ENCODE assay signal across 25 cellular contexts in genomic region chr16:2498531-2499253, GRCh38. TPM values are rescaled to one million over a fixed set of nuclear protein-coding genes. Genes with fewer than 3 reads are reported as not detected.
DNase-seq lines count a peak whose midpoint lies in the region; ATAC-seq, FAIRE-seq and TF ChIP-seq lines count a peak whose summit lies in the region.
"Had no signal": no experiment of that assay in that cellular context is flagged by ENCODE, and none has a peak within 500 bp of the region (broad histone marks: within the 10 kb centered on the region; RNA-seq: fewer than 3 reads in every experiment).

No MANE protein-coding gene starts in this region.

- WGBS in right lobe of liver (ENCODE audit: insufficient coverage, low coverage, low lambda C conversion rate, missing lambda C conversion rate), result 28% methylated on average over 5 of the region's 15 CpGs
- 94% methylated on average over 7 of the region's 15 CpGs for WGBS in HepG2 (ENCODE audit: low lambda C conversion rate)
- WGBS in esophagus squamous epithelium, 2 donors, result 93% methylated on average over 3 of the region's 15 CpGs; no CpG with 5 or more reads in 1 of the 2 donors
- WGBS in lung, 2 donors, result 76 to 85% methylated on average over 15 of the region's 15 CpGs
- 77% methylated on average over 15 of the region's 15 CpGs; no CpG with 5 or more reads in 1 of the 2 donors for WGBS in testis, 2 donors

- H3K79me2 ChIP-seq in HepG2 (ENCODE audit: insufficient read depth, low read length), result no peaks in the 10 kb centered on the region

- intact Hi-C loops in right lobe of liver (cut with DNase I), result loop anchor here (5.0 to 10.0 kb wide), 2 partner anchors 64 to 156 kb away; partner anchors contain the start of gene ABCA3 (in 1 of the 2)
- intact Hi-C loops in HepG2 (cut with micrococcal nuclease; ENCODE audit: unreplicated experiment), result no loop called here
- intact Hi-C loops in esophagus squamous epithelium (cut with DNase I), result loop anchor here (5.0 to 10.0 kb wide), 2 partner anchors 74 to 156 kb away; partner anchors contain the start of genes ABCA3 and CCNF
- intact Hi-C loops in testis (cut with DNase I; ENCODE audit: low total_unique reads), result no loop called here

- no peak for TF ChIP-seq RAD21 in HepG2 (CRISPR knock-in tag; IDR thresholded peaks at IDR 0.05)

- TF ChIP-seq EP300 in HepG2 (IDR thresholded peaks at IDR 0.05; ENCODE audit: low read depth in 2 of 2, low read length in 2 of 2) (no peak), HepG2 (CRISPR knock-in tag; IDR thresholded peaks at IDR 0.05; ENCODE audit: borderline replicate concordance) (no peak)

- peak overlapping the region in 1 of 3 donors; percentile 36 for H3K27ac ChIP-seq in right lobe of liver
- H3K27ac ChIP-seq in HepG2 (ENCODE audit: extremely low read length, insufficient read depth, low read length), result no peak overlapping the region
- peak overlapping the region; percentile 50 to 74 (median 72) for H3K27ac ChIP-seq in esophagus squamous epithelium
- peak overlapping the region in 1 of 2 donors; percentile 21 for H3K27ac ChIP-seq in lung (ENCODE audit: low read depth in 1 of 2, low read length in 1 of 2)
- H3K27ac ChIP-seq in testis, result no peak overlapping the region
- H3K27ac ChIP-seq: vagina, VCaP had no signal

- ATAC-seq in right lobe of liver (peak in 3 of 4 donors; percentile 20 to 39 (median 24)), HepG2 (no peak), lung (ENCODE audit: insufficient read depth, low FRiP score) (no peak), HG03520 (IDR thresholded peaks at IDR 0.05; ENCODE audit: unreplicated experiment) (no peak)
- ATAC-seq: gastroesophageal sphincter, mucosa of descending colon had no signal

- no peak overlapping the region for H3K4me2 ChIP-seq in HepG2 (ENCODE audit: low read depth, low read length)

- H2AFZ ChIP-seq in HepG2 (ENCODE audit: low read length), result no peak overlapping the region

- CTCF ChIA-PET in HepG2 (lab: Yijun Ruan, JAX; ENCODE audit: low intra/inter-chr PET ratio, low total read pairs), result no interaction called here

- BruUV-seq in HepG2 (replicated peaks; lab: Mats Ljungman, UMichigan), result no TSS peak

- no peaks in the 10 kb centered on the region for H3K36me3 ChIP-seq in right lobe of liver
- H3K36me3 ChIP-seq in HepG2 (replicated peaks in 1 of 2; ENCODE audit: control insufficient read depth in 1 of 2, insufficient read depth in 2 of 2, low read length in 2 of 2), result peaks cover 14 to 29% of the 10 kb centered on the region in 2 experiments; a peak in 4 of 5 replicates
- H3K36me3 ChIP-seq in esophagus squamous epithelium, result peaks cover 0 to 12% (median 0%) of the 10 kb centered on the region in 3 donors
- H3K36me3 ChIP-seq in lung (ENCODE audit: control insufficient read depth in 2 of 2, insufficient read depth in 2 of 2, low read length in 2 of 2), result peaks cover 0 to 20% of the 10 kb centered on the region in 2 donors
- H3K36me3 ChIP-seq in testis (ENCODE audit: low read depth, missing control alignments), result no peaks in the 10 kb centered on the region

- POLR2A ChIA-PET in HepG2 (lab: Yijun Ruan, JAX), result no interaction called here

- no peak overlapping the region for H3K4me3 ChIP-seq in right lobe of liver
- no peak overlapping the region for H3K4me3 ChIP-seq in HepG2 (replicated peaks in 1 of 3; ENCODE audit: insufficient read depth in 1 of 3, low read depth in 2 of 3, low read length in 3 of 3)
- H3K4me3 ChIP-seq in esophagus squamous epithelium, result no peak overlapping the region
- no peak overlapping the region for H3K4me3 ChIP-seq in lung
- H3K4me3 ChIP-seq in testis, result no peak overlapping the region
- H3K4me3 ChIP-seq: adrenal gland, gastroesophageal sphincter, mucosa of descending colon, vagina had no signal

- TF ChIP-seq POLR2A in right lobe of liver (IDR thresholded peaks at IDR 0.05), result no peak
- no peak for TF ChIP-seq POLR2A in HepG2 (IDR thresholded peaks at IDR 0.05; ENCODE audit: insufficient read depth in 1 of 2, low read depth in 2 of 2, low read length in 2 of 2)
- no peak for TF ChIP-seq POLR2A in esophagus squamous epithelium (IDR thresholded peaks at IDR 0.05)
- TF ChIP-seq POLR2A in testis (IDR thresholded peaks at IDR 0.05), result no peak

- no peak for TF ChIP-seq CTCF in right lobe of liver (IDR thresholded peaks at IDR 0.05)
- TF ChIP-seq CTCF in HepG2 (CRISPR knock-in tag; IDR thresholded peaks at IDR 0.05), result no peak
- no peak for TF ChIP-seq CTCF in esophagus squamous epithelium (IDR thresholded peaks at IDR 0.05)
- TF ChIP-seq CTCF in lung (IDR thresholded peaks at IDR 0.05; ENCODE audit: control extremely low read depth, extremely low read depth), result no peak
- TF ChIP-seq CTCF in testis (IDR thresholded peaks at IDR 0.05), result no peak

- H3K4me1 ChIP-seq in right lobe of liver, result peaks cover 0 to 43% (median 21%) of the 10 kb centered on the region in 4 donors
- H3K4me1 ChIP-seq in HepG2 (ENCODE audit: insufficient read depth, low read length), result peaks cover 22% of the 10 kb centered on the region
- peaks cover 38 to 79% (median 47%) of the 10 kb centered on the region in 3 donors for H3K4me1 ChIP-seq in esophagus squamous epithelium
- peaks cover 5 to 10% of the 10 kb centered on the region in 2 donors for H3K4me1 ChIP-seq in lung (ENCODE audit: control insufficient read depth in 2 of 2, insufficient read depth in 2 of 2, low read length in 2 of 2)
- H3K4me1 ChIP-seq in testis, result peaks cover 30% of the 10 kb centered on the region

- H3K9me3 ChIP-seq in right lobe of liver (no peaks in the 10 kb centered on the region), HepG2 (ENCODE audit: low read length) (no peaks in the 10 kb centered on the region), esophagus squamous epithelium (no peaks in the 10 kb centered on the region), lung (ENCODE audit: control insufficient read depth in 2 of 2, insufficient read depth in 1 of 2, low read length in 1 of 2) (no peaks in the 10 kb centered on the region), testis (no peaks in the 10 kb centered on the region)
- H3K9me3 ChIP-seq: adrenal gland, gastroesophageal sphincter, mucosa of descending colon, vagina had no signal

- peak in 2 of 3 donors; percentile 64 to 86 for DNase-seq in right lobe of liver
- no peak for DNase-seq in HepG2 (ENCODE audit: low spot score)
- no peak for DNase-seq in esophagus squamous epithelium (lab: John Stamatoyannopoulos, UW)
- DNase-seq in lung (ENCODE audit: low spot score), result peak; percentile 71
- DNase-seq in SW 1271 (lab: John Stamatoyannopoulos, UW), result no peak
- no peak for DNase-seq in NCI-H1930 (lab: John Stamatoyannopoulos, UW)
- no peak for DNase-seq in testis
- DNase-seq: ACHN; activated CD8-positive, alpha-beta memory T cell treated with anti-CD3 and anti-CD28 coated beads, Interleukin-2, amount 50 U/mL, for 48 hours; activated gamma-delta T cell; erythroblast; IMR-90; left cardiac atrium; mucosa of descending colon; NCI-H146; NCI-H2227 treated with DMSO at 0.1 percent for 48 hours; T-helper 2 cell had no signal

- H3K9ac ChIP-seq in HepG2 (ENCODE audit: insufficient read depth, low read depth, low read length), result no peak overlapping the region

- no peaks in the 10 kb centered on the region for H3K27me3 ChIP-seq in right lobe of liver
- no peaks in the 10 kb centered on the region for H3K27me3 ChIP-seq in HepG2 (ENCODE audit: control insufficient read depth in 1 of 2, insufficient read depth in 2 of 2, low read length in 2 of 2)
- H3K27me3 ChIP-seq in esophagus squamous epithelium, result no peaks in the 10 kb centered on the region
- no peaks in the 10 kb centered on the region for H3K27me3 ChIP-seq in lung (ENCODE audit: control insufficient read depth, insufficient read depth)
- no peaks in the 10 kb centered on the region for H3K27me3 ChIP-seq in testis
- H3K27me3 ChIP-seq: adrenal gland, gastroesophageal sphincter, vagina had no signal

- H4K20me1 ChIP-seq in HepG2 (ENCODE audit: insufficient read depth, low read length), result no peaks in the 10 kb centered on the region

- FAIRE-seq in HepG2 (lab: Jason Lieb, UNC), result no peak

- in situ Hi-C loops in HepG2 (cut with HindIII; ENCODE audit: extremely low pct_ligation_motif_present, low pct_unique_long_range_greater_than_20kb), result no loop called here

RNA-seq across cellular contexts. Expression of gene ATP6V0C, which starts 15.1 kb away (rescaled TPM):
- total RNA-seq in right lobe of liver (100 to 1,000 TPM in 1 of 6 experiments, 10 to 100 TPM in 5; 71.5 to 100 (median 79.4) TPM), HepG2 (2016; rRNA removed; fragmentation: Illumina TruSeq; extraction: Trizol) (7.2 and 10.4 TPM in 2 replicates), esophagus squamous epithelium (100 to 1,000 TPM in 2 of 4 donors, 10 to 100 TPM in 2; 70.8 to 196 (median 125) TPM), lung (100 to 1,000 TPM in 1 of 2 donors, 10 to 100 TPM in 1; 39.0 to 297 TPM), testis (100 to 1,000 TPM; 180 to 190 TPM)
- total RNA-seq in HepG2 (2016; cell fraction: cytosol; rRNA removed; fragmentation: Illumina TruSeq; extraction: Trizol; ENCODE audit: low read depth), result 7.6 and 9.4 TPM in 2 replicates
- 5.7 and 10.1 TPM in 2 replicates for total RNA-seq in HepG2 (2016; cell fraction: insoluble cytoplasmic fraction; rRNA removed; fragmentation: Illumina TruSeq; extraction: Trizol)
- 11.1 and 14.0 TPM in 2 replicates for total RNA-seq in HepG2 (2016; cell fraction: membrane; rRNA removed; fragmentation: Illumina TruSeq; extraction: Trizol)
- 13.6 and 17.3 TPM in 2 replicates for total RNA-seq in HepG2 (2016; cell fraction: nucleus; rRNA removed; fragmentation: Illumina TruSeq; extraction: Trizol)
- polyA plus RNA-seq in HepG2 (2011; rRNA removed) (20.1 and 21.1 TPM in 2 replicates), lung (100 to 1,000 TPM; 203 to 410 TPM), testis (ENCODE audit: insufficient read depth, low read depth, low replicate concordance) (182 TPM)
- polyA plus RNA-seq in HepG2 (2011; cell fraction: cytosol; rRNA removed), result 29.7 and 32.0 TPM in 2 replicates
- polyA plus RNA-seq in HepG2 (2011; cell fraction: nucleus; rRNA removed), result 42.5 and 51.4 TPM in 2 replicates
- 133 and 154 TPM in 2 replicates for polyA plus RNA-seq in HepG2 (2012)
- polyA plus RNA-seq in HepG2 (2016; cell fraction: cytosol; fragmentation: Illumina TruSeq; extraction: Trizol; ENCODE audit: low read depth), result 106 and 119 TPM in 2 replicates
- polyA plus RNA-seq in HepG2 (2016; cell fraction: insoluble cytoplasmic fraction; fragmentation: Illumina TruSeq; extraction: Trizol; ENCODE audit: low read depth), result 50.3 and 60.7 TPM in 2 replicates
- polyA plus RNA-seq in HepG2 (2016; cell fraction: membrane; fragmentation: Illumina TruSeq; extraction: Trizol; ENCODE audit: low read depth), result 97.9 and 104 TPM in 2 replicates
- polyA plus RNA-seq in HepG2 (2016; cell fraction: nucleus; fragmentation: Illumina TruSeq; extraction: Trizol; ENCODE audit: insufficient read depth, low read depth), result 168 and 190 TPM in 2 replicates
- polyA minus RNA-seq in HepG2 (2011; rRNA and poly(A)+ RNA removed; ENCODE audit: low replicate concordance), result 20.0 and 29.5 TPM in 2 replicates
- 52.8 and 62.5 TPM in 2 replicates for polyA minus RNA-seq in HepG2 (2011; cell fraction: cytosol; rRNA and poly(A)+ RNA removed)
- polyA minus RNA-seq in HepG2 (2011; cell fraction: nucleus; rRNA and poly(A)+ RNA removed), result 10.4 and 11.5 TPM in 2 replicates

RNA-seq across cellular contexts. Expression of gene AMDHD2, which starts 21.5 kb away (rescaled TPM):
- total RNA-seq in right lobe of liver (10 to 100 TPM; 12.3 to 24.9 (median 21.4) TPM), HepG2 (2016; rRNA removed; fragmentation: Illumina TruSeq; extraction: Trizol) (13.8 and 39.1 TPM in 2 replicates), esophagus squamous epithelium (10 to 100 TPM; 11.6 to 23.9 (median 17.5) TPM), lung (10 to 100 TPM; 27.2 to 59.7 TPM), testis (10 to 100 TPM; 72.8 to 78.8 TPM)
- 14.4 and 16.3 TPM in 2 replicates for total RNA-seq in HepG2 (2016; cell fraction: cytosol; rRNA removed; fragmentation: Illumina TruSeq; extraction: Trizol; ENCODE audit: low read depth)
- 15.5 and 37.7 TPM in 2 replicates for total RNA-seq in HepG2 (2016; cell fraction: insoluble cytoplasmic fraction; rRNA removed; fragmentation: Illumina TruSeq; extraction: Trizol)
- total RNA-seq in HepG2 (2016; cell fraction: membrane; rRNA removed; fragmentation: Illumina TruSeq; extraction: Trizol), result 11.4 and 12.8 TPM in 2 replicates
- total RNA-seq in HepG2 (2016; cell fraction: nucleus; rRNA removed; fragmentation: Illumina TruSeq; extraction: Trizol), result 56.5 and 57.9 TPM in 2 replicates
- polyA plus RNA-seq in HepG2 (2011; rRNA removed) (33.5 and 51.3 TPM in 2 replicates), lung (10 to 100 TPM; 44.0 to 60.4 TPM), testis (ENCODE audit: insufficient read depth, low read depth, low replicate concordance) (58.6 TPM)
- polyA plus RNA-seq in HepG2 (2011; cell fraction: cytosol; rRNA removed), result 12.9 and 24.3 TPM in 2 replicates
- polyA plus RNA-seq in HepG2 (2011; cell fraction: nucleus; rRNA removed), result 624 and 803 TPM in 2 replicates
- 30.1 and 34.2 TPM in 2 replicates for polyA plus RNA-seq in HepG2 (2012)
- polyA plus RNA-seq in HepG2 (2016; cell fraction: cytosol; fragmentation: Illumina TruSeq; extraction: Trizol; ENCODE audit: low read depth), result 5.3 and 8.4 TPM in 2 replicates
- 11.9 and 12.8 TPM in 2 replicates for polyA plus RNA-seq in HepG2 (2016; cell fraction: insoluble cytoplasmic fraction; fragmentation: Illumina TruSeq; extraction: Trizol; ENCODE audit: low read depth)
- polyA plus RNA-seq in HepG2 (2016; cell fraction: membrane; fragmentation: Illumina TruSeq; extraction: Trizol; ENCODE audit: low read depth), result 7.2 and 9.8 TPM in 2 replicates
- polyA plus RNA-seq in HepG2 (2016; cell fraction: nucleus; fragmentation: Illumina TruSeq; extraction: Trizol; ENCODE audit: insufficient read depth, low read depth), result 125 and 129 TPM in 2 replicates
- 20.8 and 63.2 TPM in 2 replicates for polyA minus RNA-seq in HepG2 (2011; rRNA and poly(A)+ RNA removed; ENCODE audit: low replicate concordance)
- polyA minus RNA-seq in HepG2 (2011; cell fraction: cytosol; rRNA and poly(A)+ RNA removed), result 11.8 and 13.7 TPM in 2 replicates
- polyA minus RNA-seq in HepG2 (2011; cell fraction: nucleus; rRNA and poly(A)+ RNA removed), result 81.2 and 102 TPM in 2 replicates

RNA-seq across cellular contexts. Expression of gene TBC1D24, which starts 23.8 kb away (rescaled TPM):
- 10 to 100 TPM; 14.9 to 22.7 (median 17.5) TPM for total RNA-seq in right lobe of liver
- 13.7 and 17.6 TPM in 2 replicates for total RNA-seq in HepG2 (2016; rRNA removed; fragmentation: Illumina TruSeq; extraction: Trizol)
- total RNA-seq in HepG2 (2016; cell fraction: cytosol; rRNA removed; fragmentation: Illumina TruSeq; extraction: Trizol; ENCODE audit: low read depth), result 1.3 and 1.4 TPM in 2 replicates
- total RNA-seq in HepG2 (2016; cell fraction: insoluble cytoplasmic fraction; rRNA removed; fragmentation: Illumina TruSeq; extraction: Trizol), result 12.6 and 15.8 TPM in 2 replicates
- total RNA-seq in HepG2 (2016; cell fraction: membrane; rRNA removed; fragmentation: Illumina TruSeq; extraction: Trizol), result 4.8 and 5.7 TPM in 2 replicates
- 12.6 and 14.4 TPM in 2 replicates for total RNA-seq in HepG2 (2016; cell fraction: nucleus; rRNA removed; fragmentation: Illumina TruSeq; extraction: Trizol)
- 7.7 and 8.4 TPM in 2 replicates for polyA plus RNA-seq in HepG2 (2011; rRNA removed)
- polyA plus RNA-seq in HepG2 (2011; cell fraction: cytosol; rRNA removed), result 3.7 and 4.9 TPM in 2 replicates
- polyA plus RNA-seq in HepG2 (2011; cell fraction: nucleus; rRNA removed), result 29.9 and 35.0 TPM in 2 replicates
- 5.7 TPM in 2 replicates for polyA plus RNA-seq in HepG2 (2012)
- 1.0 and 1.2 TPM in 2 replicates for polyA plus RNA-seq in HepG2 (2016; cell fraction: cytosol; fragmentation: Illumina TruSeq; extraction: Trizol; ENCODE audit: low read depth)
- polyA plus RNA-seq in HepG2 (2016; cell fraction: insoluble cytoplasmic fraction; fragmentation: Illumina TruSeq; extraction: Trizol; ENCODE audit: low read depth), result 8.4 and 11.8 TPM in 2 replicates
- 2.4 and 3.2 TPM in 2 replicates for polyA plus RNA-seq in HepG2 (2016; cell fraction: membrane; fragmentation: Illumina TruSeq; extraction: Trizol; ENCODE audit: low read depth)
- 22.4 and 24.8 TPM in 2 replicates for polyA plus RNA-seq in HepG2 (2016; cell fraction: nucleus; fragmentation: Illumina TruSeq; extraction: Trizol; ENCODE audit: insufficient read depth, low read depth)
- polyA minus RNA-seq in HepG2 (2011; rRNA and poly(A)+ RNA removed; ENCODE audit: low replicate concordance), result 11.0 and 28.2 TPM in 2 replicates
- polyA minus RNA-seq in HepG2 (2011; cell fraction: cytosol; rRNA and poly(A)+ RNA removed), result 9.1 and 10.4 TPM in 2 replicates
- 10.0 and 13.8 TPM in 2 replicates for polyA minus RNA-seq in HepG2 (2011; cell fraction: nucleus; rRNA and poly(A)+ RNA removed)
- total RNA-seq in esophagus squamous epithelium, result 1 to 10 TPM; 3.1 to 4.6 (median 3.7) TPM
- total RNA-seq in lung, result 10 to 100 TPM; 29.2 to 35.7 TPM
- polyA plus RNA-seq in lung, result 10 to 100 TPM in 1 of 2 donors, 1 to 10 TPM in 1; 9.0 to 17.3 TPM
- 10 to 100 TPM; 11.2 to 13.5 TPM for total RNA-seq in testis
- polyA plus RNA-seq in testis (ENCODE audit: insufficient read depth, low read depth, low replicate concordance), result 5.3 TPM

RNA-seq across cellular contexts. Expression of gene NTN3, which starts 27.6 kb away (rescaled TPM):
- total RNA-seq in right lobe of liver (1 to 10 TPM in 4 of 6 experiments, under 1 TPM in 2; 0.39 to 2.1 (median 1.2) TPM), HepG2 (2016; rRNA removed; fragmentation: Illumina TruSeq; extraction: Trizol) (0.20 and 0.35 TPM in 2 replicates), esophagus squamous epithelium (under 1 TPM in 1 of 4 donors, not detected in 3; 0.38 TPM), lung (1 to 10 TPM in 1 of 2 donors, not detected in 1; 2.4 TPM), testis (1 to 10 TPM; 1.1 to 1.7 TPM)
- total RNA-seq in HepG2 (2016; cell fraction: cytosol; rRNA removed; fragmentation: Illumina TruSeq; extraction: Trizol; ENCODE audit: low read depth), result not detected in 2 replicates
- 0.15 and 0.30 TPM in 2 replicates for total RNA-seq in HepG2 (2016; cell fraction: insoluble cytoplasmic fraction; rRNA removed; fragmentation: Illumina TruSeq; extraction: Trizol)
- total RNA-seq in HepG2 (2016; cell fraction: membrane; rRNA removed; fragmentation: Illumina TruSeq; extraction: Trizol), result 0.25 TPM in 1 of 2 replicates, not detected in the other
- 0.19 and 0.28 TPM in 2 replicates for total RNA-seq in HepG2 (2016; cell fraction: nucleus; rRNA removed; fragmentation: Illumina TruSeq; extraction: Trizol)
- polyA plus RNA-seq in HepG2 (2011; rRNA removed) (0.09 and 0.29 TPM in 2 replicates), lung (under 1 TPM in 1 of 2 donors, not detected in 1; 0.06 TPM), testis (ENCODE audit: insufficient read depth, low read depth, low replicate concordance) (not detected)
- polyA plus RNA-seq in HepG2 (2011; cell fraction: cytosol; rRNA removed), result 0.12 and 0.15 TPM in 2 replicates
- polyA plus RNA-seq in HepG2 (2011; cell fraction: nucleus; rRNA removed), result 0.66 and 0.79 TPM in 2 replicates
- polyA plus RNA-seq in HepG2 (2012), result 0.07 and 0.11 TPM in 2 replicates
- 0.08 TPM in 1 of 2 replicates, not detected in the other for polyA plus RNA-seq in HepG2 (2016; cell fraction: cytosol; fragmentation: Illumina TruSeq; extraction: Trizol; ENCODE audit: low read depth)
- not detected in 2 replicates for polyA plus RNA-seq in HepG2 (2016; cell fraction: insoluble cytoplasmic fraction; fragmentation: Illumina TruSeq; extraction: Trizol; ENCODE audit: low read depth)
- polyA plus RNA-seq in HepG2 (2016; cell fraction: membrane; fragmentation: Illumina TruSeq; extraction: Trizol; ENCODE audit: low read depth), result not detected in 2 replicates
- 0.23 TPM in 1 of 2 replicates, not detected in the other for polyA plus RNA-seq in HepG2 (2016; cell fraction: nucleus; fragmentation: Illumina TruSeq; extraction: Trizol; ENCODE audit: insufficient read depth, low read depth)
- 0.49 and 1.4 TPM in 2 replicates for polyA minus RNA-seq in HepG2 (2011; rRNA and poly(A)+ RNA removed; ENCODE audit: low replicate concordance)
- 0.59 and 0.62 TPM in 2 replicates for polyA minus RNA-seq in HepG2 (2011; cell fraction: cytosol; rRNA and poly(A)+ RNA removed)
- 0.39 and 0.62 TPM in 2 replicates for polyA minus RNA-seq in HepG2 (2011; cell fraction: nucleus; rRNA and poly(A)+ RNA removed)
- total RNA-seq: gastroesophageal sphincter, SK-MEL-5, vagina had no signal

RNA-seq across cellular contexts. Expression of gene CEMP1, which starts 32.5 kb away (rescaled TPM):
- under 1 TPM in 2 of 6 experiments, not detected in 4; 0.22 to 0.29 TPM for total RNA-seq in right lobe of liver
- total RNA-seq in HepG2 (2016; rRNA removed; fragmentation: Illumina TruSeq; extraction: Trizol), result not detected in 2 replicates
- not detected in 2 replicates for total RNA-seq in HepG2 (2016; cell fraction: cytosol; rRNA removed; fragmentation: Illumina TruSeq; extraction: Trizol; ENCODE audit: low read depth)
- total RNA-seq in HepG2 (2016; cell fraction: insoluble cytoplasmic fraction; rRNA removed; fragmentation: Illumina TruSeq; extraction: Trizol), result not detected in 2 replicates
- not detected in 2 replicates for total RNA-seq in HepG2 (2016; cell fraction: membrane; rRNA removed; fragmentation: Illumina TruSeq; extraction: Trizol)
- not detected in 2 replicates for total RNA-seq in HepG2 (2016; cell fraction: nucleus; rRNA removed; fragmentation: Illumina TruSeq; extraction: Trizol)
- polyA plus RNA-seq in HepG2 (2011; rRNA removed), result 0.04 TPM in 1 of 2 replicates, not detected in the other
- not detected in 2 replicates for polyA plus RNA-seq in HepG2 (2011; cell fraction: cytosol; rRNA removed)
- polyA plus RNA-seq in HepG2 (2011; cell fraction: nucleus; rRNA removed), result 0.16 TPM in 1 of 2 replicates, not detected in the other
- polyA plus RNA-seq in HepG2 (2012), result not detected in 2 replicates
- polyA plus RNA-seq in HepG2 (2016; cell fraction: cytosol; fragmentation: Illumina TruSeq; extraction: Trizol; ENCODE audit: low read depth), result not detected in 2 replicates
- not detected in 2 replicates for polyA plus RNA-seq in HepG2 (2016; cell fraction: insoluble cytoplasmic fraction; fragmentation: Illumina TruSeq; extraction: Trizol; ENCODE audit: low read depth)
- polyA plus RNA-seq in HepG2 (2016; cell fraction: membrane; fragmentation: Illumina TruSeq; extraction: Trizol; ENCODE audit: low read depth), result not detected in 2 replicates
- polyA plus RNA-seq in HepG2 (2016; cell fraction: nucleus; fragmentation: Illumina TruSeq; extraction: Trizol; ENCODE audit: insufficient read depth, low read depth), result not detected in 2 replicates
- 0.10 and 0.16 TPM in 2 replicates for polyA minus RNA-seq in HepG2 (2011; rRNA and poly(A)+ RNA removed; ENCODE audit: low replicate concordance)
- polyA minus RNA-seq in HepG2 (2011; cell fraction: cytosol; rRNA and poly(A)+ RNA removed), result not detected in 2 replicates
- 0.37 and 0.52 TPM in 2 replicates for polyA minus RNA-seq in HepG2 (2011; cell fraction: nucleus; rRNA and poly(A)+ RNA removed)
- under 1 TPM in 1 of 4 donors, not detected in 3; 0.76 TPM for total RNA-seq in esophagus squamous epithelium
- total RNA-seq in lung, result 1 to 10 TPM in 1 of 2 donors, under 1 TPM in 1; 0.65 to 2.1 TPM
- 1 to 10 TPM; 1.1 to 1.6 TPM for polyA plus RNA-seq in lung
- 1 to 10 TPM; 5.4 to 5.5 TPM for total RNA-seq in testis
- 1.6 TPM for polyA plus RNA-seq in testis (ENCODE audit: insufficient read depth, low read depth, low replicate concordance)
- total RNA-seq: adrenal gland, IMR-90, left cardiac atrium, M059J, neural crest cell, SK-MEL-5, vagina had no signal
- polyA plus RNA-seq: IMR-90 had no signal

Comparison
In these comparisons a context has a peak if more than half of its experiments do, and no peak if none do; other contexts are left out.
1. ATAC-seq: peak in right lobe of liver (3 of 4); none in HepG2 (single experiment), lung (single experiment) and HG03520 (single experiment).
2. DNase-seq: peak in right lobe of liver (2 of 3) and lung (single experiment); none in HepG2 (single experiment), esophagus squamous epithelium (single experiment), SW 1271 (0 of 2), NCI-H1930 (0 of 2) and testis (single experiment).
3. intact Hi-C loops: an anchor here in right lobe of liver (5.0 to 10.0 kb wide) and esophagus squamous epithelium (5.0 to 10.0 kb wide); none called in HepG2 and testis.
4. H3K27ac ChIP-seq: peak in esophagus squamous epithelium (4 of 4); none in HepG2 (single experiment) and testis (0 of 2).